In the genomic region with DNA sequence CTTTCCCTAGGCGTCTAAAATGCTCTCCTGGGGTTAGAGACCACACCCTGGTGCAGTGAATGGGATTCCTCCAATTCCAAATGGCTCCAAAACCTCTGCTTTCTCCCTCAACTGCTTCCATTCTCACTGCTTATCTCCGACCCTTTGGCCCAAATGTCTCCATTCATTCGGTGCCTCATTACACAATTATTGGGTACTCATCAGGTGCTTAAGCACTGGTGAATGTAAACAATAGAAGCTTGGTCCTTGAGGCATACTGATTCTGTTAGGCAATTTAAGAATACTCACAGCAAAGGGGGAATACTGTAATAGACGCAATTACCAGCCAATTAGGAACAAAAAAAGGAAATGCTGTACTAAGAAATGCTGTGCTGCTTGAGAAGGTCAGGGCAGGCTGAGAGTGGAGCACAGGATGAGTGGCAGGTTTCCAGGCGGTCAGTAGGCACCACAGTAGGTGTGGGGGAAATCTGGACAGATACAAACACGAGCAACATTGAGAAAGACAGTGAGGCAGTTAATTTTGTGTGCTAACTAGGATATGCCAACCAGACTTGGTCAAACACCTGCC, we compare ENCODE assay signal across 2 cellular contexts.
TF ChIP-seq lines count a peak whose summit lies in the region.

No MANE protein-coding gene starts in this region.

TF ChIP-seq in HEK293, 187 proteins besides CTCF, POLR2A, EP300 and RAD21 (continued from another document):
- TF ChIP-seq ZNF621 (tag by site-specific recombination; IDR thresholded peaks at IDR 0.05) (no peak), ZNF10 (tag by site-specific recombination; IDR thresholded peaks at IDR 0.05) (peak; percentile 96), PRDM10 (tag by site-specific recombination; IDR thresholded peaks at IDR 0.05) (peak; percentile 91), BCL11A (tag by site-specific recombination; IDR thresholded peaks at IDR 0.05; ENCODE audit: low read depth) (no peak), IKZF3 (tag by site-specific recombination; IDR thresholded peaks at IDR 0.05) (no peak), ZNF155 (tag by site-specific recombination; IDR thresholded peaks at IDR 0.05) (no peak), ZNF658 (tag by site-specific recombination; IDR thresholded peaks at IDR 0.05) (no peak), ZFP41 (tag by site-specific recombination; IDR thresholded peaks at IDR 0.05; ENCODE audit: borderline replicate concordance) (no peak), ZBTB8A (tag by site-specific recombination; IDR thresholded peaks at IDR 0.05) (no peak), ZNF677 (tag by site-specific recombination; IDR thresholded peaks at IDR 0.05) (no peak), SCRT2 (tag by site-specific recombination; IDR thresholded peaks at IDR 0.05) (peak; percentile 78), ZNF404 (tag by site-specific recombination; IDR thresholded peaks at IDR 0.05) (no peak), KLF9 (tag by site-specific recombination; IDR thresholded peaks at IDR 0.05; ENCODE audit: low read depth) (no peak)
- TF ChIP-seq, protein P1, sequence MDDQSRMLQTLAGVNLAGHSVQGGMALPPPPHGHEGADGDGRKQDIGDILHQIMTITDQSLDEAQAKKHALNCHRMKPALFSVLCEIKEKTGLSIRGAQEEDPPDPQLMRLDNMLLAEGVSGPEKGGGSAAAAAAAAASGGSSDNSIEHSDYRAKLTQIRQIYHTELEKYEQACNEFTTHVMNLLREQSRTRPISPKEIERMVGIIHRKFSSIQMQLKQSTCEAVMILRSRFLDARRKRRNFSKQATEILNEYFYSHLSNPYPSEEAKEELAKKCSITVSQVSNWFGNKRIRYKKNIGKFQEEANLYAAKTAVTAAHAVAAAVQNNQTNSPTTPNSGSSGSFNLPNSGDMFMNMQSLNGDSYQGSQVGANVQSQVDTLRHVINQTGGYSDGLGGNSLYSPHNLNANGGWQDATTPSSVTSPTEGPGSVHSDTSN (CRISPR knock-in tag; IDR thresholded peaks at IDR 0.05): no peak

TF ChIP-seq in liver, 16 proteins besides CTCF, POLR2A, EP300 and RAD21 (continued from another document):
- TF ChIP-seq ZBTB33 (IDR thresholded peaks at IDR 0.05): no peak
